In genomic region chr2:229921892-229922448, GRCh38 we compare ENCODE assay signal across 1 cellular context.
TF ChIP-seq lines count a peak whose summit lies in the region.

TRIP12 (minus strand) TSS chr2:229922009; CDS start chr2:229880079, 41,930 bp downstream.

TF ChIP-seq in HEK293, 187 proteins besides CTCF, POLR2A, EP300 and RAD21 (continued from another document and continues in another):
- TF ChIP-seq ZNF518A (tag by site-specific recombination; conservative IDR thresholded peaks at IDR 0.05; ENCODE audit: low read depth): peak; percentile 51; the same call in 1 of the 2 replicates
- peak; percentile 88 for TF ChIP-seq ZNF2 (tag by site-specific recombination; IDR thresholded peaks at IDR 0.05)
- TF ChIP-seq ZNF596 (tag by site-specific recombination; IDR thresholded peaks at IDR 0.05): no peak
- peak; percentile 86 for TF ChIP-seq SP7 (tag by site-specific recombination; IDR thresholded peaks at IDR 0.05)
- no peak for TF ChIP-seq ZNF274 (IDR thresholded peaks at IDR 0.05; ENCODE audit: low read length)
- TF ChIP-seq ZNF274 (tag by site-specific recombination; IDR thresholded peaks at IDR 0.05; ENCODE audit: borderline replicate concordance): no peak
- TF ChIP-seq SALL2 (tag by site-specific recombination; IDR thresholded peaks at IDR 0.05; ENCODE audit: borderline replicate concordance): peak; percentile 57; the same call in 1 of the 2 replicates
- no peak for TF ChIP-seq ZNF530 (tag by site-specific recombination; IDR thresholded peaks at IDR 0.05; ENCODE audit: low read depth)
- TF ChIP-seq KLF1 (tag by site-specific recombination; IDR thresholded peaks at IDR 0.05): peak; percentile 59
- TF ChIP-seq KLF17 (tag by site-specific recombination; IDR thresholded peaks at IDR 0.05): peak; percentile 93
- TF ChIP-seq ZNF664 (tag by site-specific recombination; IDR thresholded peaks at IDR 0.05): no peak; the same call in 1 of the 2 replicates
- TF ChIP-seq ZNF302 (tag by site-specific recombination; IDR thresholded peaks at IDR 0.05; ENCODE audit: low read depth): no peak
- TF ChIP-seq ZNF571 (tag by site-specific recombination; IDR thresholded peaks at IDR 0.05): no peak
- no peak for TF ChIP-seq ZNF529 (tag by site-specific recombination; IDR thresholded peaks at IDR 0.05; ENCODE audit: insufficient replicate concordance)
- TF ChIP-seq ZNF544 (tag by site-specific recombination; IDR thresholded peaks at IDR 0.05): no peak
- TF ChIP-seq ZNF416 (tag by site-specific recombination; IDR thresholded peaks at IDR 0.05): no peak
- peak; percentile 63; the same call in 1 of the 2 replicates for TF ChIP-seq ZNF580 (tag by site-specific recombination; IDR thresholded peaks at IDR 0.05)
- no peak for TF ChIP-seq ZNF645 (tag by site-specific recombination; IDR thresholded peaks at IDR 0.05)
- no peak for TF ChIP-seq ZNF112 (tag by site-specific recombination; IDR thresholded peaks at IDR 0.05)
- TF ChIP-seq ZNF658 (tag by site-specific recombination; IDR thresholded peaks at IDR 0.05): no peak
- no peak for TF ChIP-seq ZBTB49 (tag by site-specific recombination; IDR thresholded peaks at IDR 0.05; ENCODE audit: low read depth)
- no peak for TF ChIP-seq MEIS1 (CRISPR knock-in tag; IDR thresholded peaks at IDR 0.05; ENCODE audit: borderline replicate concordance)
- TF ChIP-seq ZBTB1 (tag by site-specific recombination; IDR thresholded peaks at IDR 0.05): no peak
- TF ChIP-seq ZNF140 (tag by site-specific recombination; IDR thresholded peaks at IDR 0.05): no peak
- no peak for TF ChIP-seq ZNF266 (tag by site-specific recombination; IDR thresholded peaks at IDR 0.05; ENCODE audit: low read depth)
- TF ChIP-seq ZNF514 (tag by site-specific recombination; IDR thresholded peaks at IDR 0.05): no peak
- TF ChIP-seq PBX3 (CRISPR knock-in tag; IDR thresholded peaks at IDR 0.05): no peak
- TF ChIP-seq ZNF239 (tag by site-specific recombination; IDR thresholded peaks at IDR 0.05): 0 out of 2 replicates have a peak, but pooled peaks have one; percentile 28
- peak; percentile 76; the same call in 1 of the 2 replicates for TF ChIP-seq BCL11A (tag by site-specific recombination; IDR thresholded peaks at IDR 0.05; ENCODE audit: low read depth)
- TF ChIP-seq OSR2 (tag by site-specific recombination; IDR thresholded peaks at IDR 0.05): peak; percentile 36
- no peak for TF ChIP-seq ZNF433 (tag by site-specific recombination; IDR thresholded peaks at IDR 0.05; ENCODE audit: low read depth)
- TF ChIP-seq ZNF501 (tag by site-specific recombination; IDR thresholded peaks at IDR 0.05): peak; percentile 84
- no peak for TF ChIP-seq SCRT2 (tag by site-specific recombination; IDR thresholded peaks at IDR 0.05)
- TF ChIP-seq YY2 (tag by site-specific recombination; IDR thresholded peaks at IDR 0.05): 0 out of 2 replicates have a peak, but pooled peaks have one; percentile 55
- peak; percentile 69; the same call in 1 of the 2 replicates for TF ChIP-seq ZNF629 (tag by site-specific recombination; IDR thresholded peaks at IDR 0.05)
- TF ChIP-seq ZNF174 (tag by site-specific recombination; IDR thresholded peaks at IDR 0.05): no peak
- no peak for TF ChIP-seq ZNF169 (tag by site-specific recombination; IDR thresholded peaks at IDR 0.05)
- TF ChIP-seq ZIC2 (tag by site-specific recombination; IDR thresholded peaks at IDR 0.05): peak; percentile 70
- TF ChIP-seq ZNF155 (tag by site-specific recombination; IDR thresholded peaks at IDR 0.05): no peak
- TF ChIP-seq ZNF157 (tag by site-specific recombination; IDR thresholded peaks at IDR 0.05): no peak
- TF ChIP-seq ZNF19 (tag by site-specific recombination; IDR thresholded peaks at IDR 0.05; ENCODE audit: low read depth): no peak
- peak; percentile 87 for TF ChIP-seq KLF9 (tag by site-specific recombination; IDR thresholded peaks at IDR 0.05; ENCODE audit: low read depth)
- no peak for TF ChIP-seq ZNF280C (tag by site-specific recombination; IDR thresholded peaks at IDR 0.05)
- no peak for TF ChIP-seq ZNF350 (tag by site-specific recombination; IDR thresholded peaks at IDR 0.05)
- no peak for TF ChIP-seq RBAK (tag by site-specific recombination; IDR thresholded peaks at IDR 0.05)
- peak; percentile 76 for TF ChIP-seq ZNF24 (tag by site-specific recombination; IDR thresholded peaks at IDR 0.05)
- peak; percentile 78; the same call in 1 of the 2 replicates for TF ChIP-seq KLF10 (tag by site-specific recombination; IDR thresholded peaks at IDR 0.05)
- peak; percentile 84; the same call in 1 of the 2 replicates for TF ChIP-seq REPIN1 (tag by site-specific recombination; IDR thresholded peaks at IDR 0.05; ENCODE audit: low read depth)
- peak; percentile 96 for TF ChIP-seq PATZ1 (tag by site-specific recombination; IDR thresholded peaks at IDR 0.05)
- no peak for TF ChIP-seq ZNF792 (tag by site-specific recombination; IDR thresholded peaks at IDR 0.05)
- TF ChIP-seq ZNF114 (tag by site-specific recombination; IDR thresholded peaks at IDR 0.05): no peak
- TF ChIP-seq ZNF16 (tag by site-specific recombination; IDR thresholded peaks at IDR 0.05; ENCODE audit: low read depth): no peak
- peak; percentile 96 for TF ChIP-seq KLF16 (tag by site-specific recombination; IDR thresholded peaks at IDR 0.05)
- TF ChIP-seq ATF2 (tag by site-specific recombination; IDR thresholded peaks at IDR 0.05; ENCODE audit: low read depth): no peak
